In genomic region chr22:38699143-38699542, GRCh38 we compare ENCODE assay signal across 8 cellular contexts. TPM values are rescaled to one million over a fixed set of nuclear protein-coding genes. Genes with fewer than 3 reads are reported as not detected.
A peak's percentile ranks its signal among the peaks of the same experiment; 100 is the strongest.
DNase-seq lines count a peak whose midpoint lies in the region; ATAC-seq and TF ChIP-seq lines count a peak whose summit lies in the region.
"Had no signal": no experiment of that assay in that cellular context is flagged by ENCODE, and none has a peak within 500 bp of the region (broad histone marks: within the 10 kb centered on the region; RNA-seq: fewer than 3 reads in every experiment).

No MANE protein-coding gene starts in this region.

- peaks cover 51% of the 10 kb centered on the region for H3K36me3 Mint-ChIP-seq in activated CD8-positive, alpha-beta T cell treated with anti-CD3 and anti-CD28 coated beads for 36 hours (ENCODE audit: low read depth)
- peaks cover 24% of the 10 kb centered on the region for H3K36me3 Mint-ChIP-seq in stimulated activated memory B cell treated with anti-CD40 and anti-IgM and Interleukin-4, amounts not matched to agents 10 μg/mL and 1 μg/mL and 100 μg/mL, for 72 hours

- H3K27ac ChIP-seq in HEK293 (ENCODE audit: extremely low read depth, low read depth, low read length): no peak overlapping the region
- H3K27ac ChIP-seq in hepatocyte: peak overlapping the region; percentile 100

- peaks cover 50% of the 10 kb centered on the region for H3K4me1 Mint-ChIP-seq in activated CD8-positive, alpha-beta T cell treated with anti-CD3 and anti-CD28 coated beads for 36 hours (ENCODE audit: low read depth)
- peaks cover 61% of the 10 kb centered on the region for H3K4me1 Mint-ChIP-seq in stimulated activated memory B cell treated with anti-CD40 and anti-IgM and Interleukin-4, amounts not matched to agents 10 μg/mL and 1 μg/mL and 100 μg/mL, for 72 hours

- H4K20me1 ChIP-seq in hepatocyte (ENCODE audit: insufficient read depth, poor library complexity, severe bottlenecking): peaks cover 9% of the 10 kb centered on the region

- no peak for ATAC-seq in activated CD8-positive, alpha-beta T cell treated with anti-CD3 and anti-CD28 coated beads for 36 hours
- no peak for ATAC-seq in stimulated activated memory B cell treated with anti-CD40 and anti-IgM and Interleukin-4, amounts not matched to agents 10 μg/mL and 1 μg/mL and 100 μg/mL, for 72 hours
- no peak for ATAC-seq in GM19328 (IDR thresholded peaks at IDR 0.05; ENCODE audit: unreplicated experiment)

- H3K4me1 ChIP-seq in HEK293 (ENCODE audit: control insufficient read depth, insufficient read depth, low read length): peaks cover 3% of the 10 kb centered on the region; the same call in 1 of the 2 replicates
- peaks cover 35% of the 10 kb centered on the region for H3K4me1 ChIP-seq in hepatocyte (ENCODE audit: insufficient read depth)

- H3K27me3 Mint-ChIP-seq in activated CD8-positive, alpha-beta T cell treated with anti-CD3 and anti-CD28 coated beads for 36 hours: no peaks in the 10 kb centered on the region
- H3K27me3 Mint-ChIP-seq in stimulated activated memory B cell treated with anti-CD40 and anti-IgM and Interleukin-4, amounts not matched to agents 10 μg/mL and 1 μg/mL and 100 μg/mL, for 72 hours: no peaks in the 10 kb centered on the region

- H3K4me3 Mint-ChIP-seq in activated CD8-positive, alpha-beta T cell treated with anti-CD3 and anti-CD28 coated beads for 36 hours: peak overlapping the region; percentile 90
- peak overlapping the region; percentile 92 for H3K4me3 Mint-ChIP-seq in stimulated activated memory B cell treated with anti-CD40 and anti-IgM and Interleukin-4, amounts not matched to agents 10 μg/mL and 1 μg/mL and 100 μg/mL, for 72 hours

- intact Hi-C loops in activated CD8-positive, alpha-beta T cell treated with anti-CD3 and anti-CD28 coated beads for 36 hours (cut with micrococcal nuclease): no loop called here

- no peak for TF ChIP-seq CTCF in HEK293 (tag by site-specific recombination; IDR thresholded peaks at IDR 0.05)
- no peak for TF ChIP-seq CTCF in activated CD8-positive, alpha-beta T cell treated with anti-CD3 and anti-CD28 coated beads for 36 hours (IDR thresholded peaks at IDR 0.05)
- TF ChIP-seq CTCF in hepatocyte (IDR thresholded peaks at IDR 0.05; ENCODE audit: poor library complexity): no peak

- H3K9me2 ChIP-seq in hepatocyte (replicated peaks; ENCODE audit: insufficient read depth): no peaks in the 10 kb centered on the region

- no peaks in the 10 kb centered on the region for H3K9me3 Mint-ChIP-seq in activated CD8-positive, alpha-beta T cell treated with anti-CD3 and anti-CD28 coated beads for 36 hours
- H3K9me3 Mint-ChIP-seq in stimulated activated memory B cell treated with anti-CD40 and anti-IgM and Interleukin-4, amounts not matched to agents 10 μg/mL and 1 μg/mL and 100 μg/mL, for 72 hours: no peaks in the 10 kb centered on the region

- POLR2A ChIA-PET in HEK293 (lab: Yijun Ruan, JAX): interaction anchor here (0.8 to 8.0 kb wide), 5 partner anchors 8 to 300 kb away, joined by 3 to 60 read pairs (median 4); partner anchors contain the start of gene TOMM22
- POLR2A ChIA-PET in activated CD8-positive, alpha-beta T cell treated with anti-CD3 and anti-CD28 coated beads for 36 hours (lab: Charles Lee): interaction anchor here (0.6 to 6.3 kb wide), 8 partner anchors 9 to 187 kb away, joined by 3 to 62 read pairs (median 4); partner anchors contain the start of gene TOMM22

- H3K27ac Mint-ChIP-seq in activated CD8-positive, alpha-beta T cell treated with anti-CD3 and anti-CD28 coated beads for 36 hours: peak overlapping the region; percentile 96
- peak overlapping the region; percentile 98 for H3K27ac Mint-ChIP-seq in stimulated activated memory B cell treated with anti-CD40 and anti-IgM and Interleukin-4, amounts not matched to agents 10 μg/mL and 1 μg/mL and 100 μg/mL, for 72 hours

- peaks cover 60% of the 10 kb centered on the region for H3K79me2 ChIP-seq in hepatocyte

- peak overlapping the region; percentile 88 for H3K4me2 ChIP-seq in hepatocyte

- H3K4me3 ChIP-seq in HEK293 (ENCODE audit: low read depth, low read length) (peak overlapping the region; percentile 76), hepatocyte (peak overlapping the region; percentile 90)

- H3K36me3 ChIP-seq in HEK293 (ENCODE audit: control insufficient read depth in 2 of 2, insufficient read depth in 1 of 2, low read length in 2 of 2) (peaks cover 4 to 34% of the 10 kb centered on the region in 2 experiments; a peak in 2 of 3 replicates), hepatocyte (replicated peaks; ENCODE audit: insufficient read depth, low read depth) (no peaks in the 10 kb centered on the region)

- 40% methylated on average over 5 of the region's 5 CpGs for WGBS in hepatocyte (ENCODE audit: low lambda C conversion rate, missing lambda C conversion rate)

- H3K9me3 ChIP-seq in HEK293 (ENCODE audit: control insufficient read depth, insufficient read depth, low read depth, low read length) (no peaks in the 10 kb centered on the region), hepatocyte (ENCODE audit: low read depth) (no peaks in the 10 kb centered on the region)

- H3K27me3 ChIP-seq in hepatocyte: no peaks in the 10 kb centered on the region

- no peak overlapping the region for H2AFZ ChIP-seq in hepatocyte

- no peak for DNase-seq in activated CD8-positive, alpha-beta T cell treated with anti-CD3 and anti-CD28 coated beads for 36 hours
- DNase-seq in hepatocyte (ENCODE audit: low spot score) (no peak), NOMO-1 treated with dmso at 0.1 percent for 144 hours (lab: John Stamatoyannopoulos, UW; ENCODE audit: unreplicated experiment) (no peak), HuH-7.5 (ENCODE audit: low spot score) (no peak)
- DNase-seq: stimulated activated CD4-positive, alpha-beta T cell treated with anti-CD3 and anti-CD28 coated beads, Interleukin-4, amount 100 ng/mL, for 1 hour had no signal

- CTCF ChIA-PET in HEK293 (lab: Yijun Ruan, JAX): interaction anchor here (1.0 to 2.9 kb wide), 3 partner anchors 18 to 71 kb away, joined by 3 to 20 read pairs (median 3); partner anchors contain the start of gene TOMM22
- CTCF ChIA-PET in activated CD8-positive, alpha-beta T cell treated with anti-CD3 and anti-CD28 coated beads for 36 hours (lab: Charles Lee): interaction anchor here (0.9 to 3.1 kb wide), 5 partner anchors 15 to 1092 kb away, joined by 3 to 16 read pairs (median 3); partner anchors contain the start of gene TOMM22

TF ChIP-seq in HEK293, 187 proteins besides CTCF, POLR2A, EP300 and RAD21 (continues in another document):
- no peak for TF ChIP-seq SALL2 (tag by site-specific recombination; IDR thresholded peaks at IDR 0.05; ENCODE audit: borderline replicate concordance)
- no peak for TF ChIP-seq PRDM2 (tag by site-specific recombination; IDR thresholded peaks at IDR 0.05; ENCODE audit: borderline replicate concordance)

RNA-seq across cellular contexts. Expression of gene JOSD1, which starts 1.6 kb away (rescaled TPM):
- 10 to 100 TPM; 84.7 to 88.1 TPM for total RNA-seq in activated CD8-positive, alpha-beta T cell treated with anti-CD3 and anti-CD28 coated beads for 36 hours
- total RNA-seq in hepatocyte: 76.0 and 104 TPM in 2 replicates
- polyA plus RNA-seq in hepatocyte: 15.8 and 18.6 TPM in 2 replicates

RNA-seq across cellular contexts. Expression of gene GTPBP1, which starts 6.6 kb away (rescaled TPM):
- total RNA-seq in activated CD8-positive, alpha-beta T cell treated with anti-CD3 and anti-CD28 coated beads for 36 hours: 10 to 100 TPM; 93.3 to 97.6 TPM
- 26.0 and 36.8 TPM in 2 replicates for total RNA-seq in hepatocyte
- polyA plus RNA-seq in hepatocyte: 28.6 and 30.8 TPM in 2 replicates

RNA-seq across cellular contexts. Expression of gene TOMM22, which starts 17.4 kb away (rescaled TPM):
- total RNA-seq in activated CD8-positive, alpha-beta T cell treated with anti-CD3 and anti-CD28 coated beads for 36 hours: 100 to 1,000 TPM; 155 to 158 TPM
- total RNA-seq in hepatocyte: 57.7 and 76.3 TPM in 2 replicates
- polyA plus RNA-seq in hepatocyte: 70.6 and 80.3 TPM in 2 replicates

RNA-seq across cellular contexts. Expression of gene CBY1, which starts 42.7 kb away (rescaled TPM):
- total RNA-seq in activated CD8-positive, alpha-beta T cell treated with anti-CD3 and anti-CD28 coated beads for 36 hours: 10 to 100 TPM; 15.6 to 15.7 TPM
- 19.7 and 20.5 TPM in 2 replicates for total RNA-seq in hepatocyte
- 35.8 and 39.4 TPM in 2 replicates for polyA plus RNA-seq in hepatocyte

RNA-seq across cellular contexts. Expression of gene FAM227A, which starts 43.0 kb away (rescaled TPM):
- 1 to 10 TPM in 1 of 2 experiments, under 1 TPM in 1; 0.74 to 1.1 TPM for total RNA-seq in activated CD8-positive, alpha-beta T cell treated with anti-CD3 and anti-CD28 coated beads for 36 hours
- total RNA-seq in hepatocyte: 1.1 and 2.9 TPM in 2 replicates
- 0.51 and 2.3 TPM in 2 replicates for polyA plus RNA-seq in hepatocyte
